In genomic region chrX:19814240-19814639, GRCh38 we compare ENCODE assay signal across 13 cellular contexts.
DNase-seq lines count a peak whose midpoint lies in the region; ATAC-seq and TF ChIP-seq lines count a peak whose summit lies in the region.
"Had no signal": no experiment of that assay in that cellular context is flagged by ENCODE, and none has a peak within 500 bp of the region (broad histone marks: within the 10 kb centered on the region; RNA-seq: fewer than 3 reads in every experiment).

No MANE protein-coding gene starts in this region.

- H3K4me1 Mint-ChIP-seq in IgD-negative memory B cell (peaks cover 6 to 24% (median 12%) of the 10 kb centered on the region in 3 donors), WTC11 (peaks cover 12% of the 10 kb centered on the region)

- H3K4me3 Mint-ChIP-seq in IgD-negative memory B cell (peak overlapping the region in 1 of 4 donors; percentile 20), WTC11 (no peak overlapping the region)
- H3K4me3 Mint-ChIP-seq: type B pancreatic cell had no signal

- H3K36me3 ChIP-seq in mucosa of descending colon (ENCODE audit: low read depth) (no peaks in the 10 kb centered on the region), brain microvascular endothelial cell (replicated peaks) (no peaks in the 10 kb centered on the region)

- H3K4me1 ChIP-seq in mucosa of descending colon (ENCODE audit: low read depth): no peaks in the 10 kb centered on the region

- CTCF ChIA-PET in GM10248 (lab: Yijun Ruan, JAX) (interaction anchor here (1.3 kb wide), 1 partner anchor 10 kb away, joined by 4 read pairs; no protein-coding TSS in a partner anchor), WTC11 (lab: Charles Lee) (no interaction called here)

- intact Hi-C loops in mucosa of descending colon (cut with DNase I, micrococcal nuclease): no loop called here

- H3K9me3 Mint-ChIP-seq in IgD-negative memory B cell (peaks cover 0 to 6% (median 0%) of the 10 kb centered on the region in 3 donors), WTC11 (peaks cover 7% of the 10 kb centered on the region)
- H3K9me3 Mint-ChIP-seq: type B pancreatic cell had no signal

- in situ Hi-C loops in brain microvascular endothelial cell (cut with HindIII; ENCODE audit: low pct_ligation_motif_present, low sequenced_read_pairs): no loop called here

- H3K4me3 ChIP-seq in mucosa of descending colon (no peak overlapping the region), brain microvascular endothelial cell (ENCODE audit: low read depth, low read length) (no peak overlapping the region)

- TF ChIP-seq CTCF in GM10248 (IDR thresholded peaks at IDR 0.05; ENCODE audit: control extremely low read depth, extremely low read depth, low read depth, missing control alignments): peak; percentile 17
- TF ChIP-seq CTCF in WTC11 (IDR thresholded peaks at IDR 0.05): no peak
- no peak for TF ChIP-seq CTCF in mucosa of descending colon (IDR thresholded peaks at IDR 0.05)
- no peak for TF ChIP-seq CTCF in brain microvascular endothelial cell (IDR thresholded peaks at IDR 0.05; ENCODE audit: low read depth, low read length, missing control alignments)

- POLR2A ChIA-PET in GM10248 (lab: Yijun Ruan, JAX) (no interaction called here), WTC11 (lab: Charles Lee) (no interaction called here)

- H3K27me3 Mint-ChIP-seq in IgD-negative memory B cell (no peaks in the 10 kb centered on the region), WTC11 (ENCODE audit: low read depth) (no peaks in the 10 kb centered on the region)
- H3K27me3 Mint-ChIP-seq: type B pancreatic cell had no signal

- H3K27me3 ChIP-seq in brain microvascular endothelial cell (replicated peaks): no peaks in the 10 kb centered on the region

- ATAC-seq in WTC11 (peak; percentile 100), mucosa of descending colon (peak; percentile 36), GM18858 (IDR thresholded peaks at IDR 0.05; ENCODE audit: unreplicated experiment) (no peak)

- DNase-seq in GM10248 (ENCODE audit: extremely low spot score) (no peak), WTC11 (ENCODE audit: low spot score) (peak; percentile 26), mucosa of descending colon (no peak), RKO (ENCODE audit: low spot score) (no peak), brain microvascular endothelial cell (no peak), SHP77 (lab: John Stamatoyannopoulos, UW) (no peak)
- DNase-seq: activated naive CD4-positive, alpha-beta T cell; DMS79; NCI-H1092; NK-92 treated with Interleukin-12 subunit alpha and Interleukin-12 subunit beta, amount 100 ng/mL, for 24 hours had no signal

- H3K27ac ChIP-seq in brain microvascular endothelial cell: no peak overlapping the region

- H3K27ac Mint-ChIP-seq in IgD-negative memory B cell (peak overlapping the region in 2 of 3 donors; percentile 71 to 77), WTC11 (no peak overlapping the region)
- H3K27ac Mint-ChIP-seq: type B pancreatic cell had no signal

- H3K9me3 ChIP-seq in mucosa of descending colon: no peaks in the 10 kb centered on the region

- H3K36me3 Mint-ChIP-seq in IgD-negative memory B cell (peaks cover 7% of the 10 kb centered on the region), WTC11 (no peaks in the 10 kb centered on the region)
- H3K36me3 Mint-ChIP-seq: type B pancreatic cell had no signal

TF ChIP-seq in WTC11, 78 proteins besides CTCF, POLR2A, EP300 and RAD21 (continues in another document):
- TF ChIP-seq OVOL2 (CRISPR knock-in tag; IDR thresholded peaks at IDR 0.05; ENCODE audit: borderline replicate concordance): no peak
- TF ChIP-seq ATF2 (CRISPR knock-in tag; IDR thresholded peaks at IDR 0.05; ENCODE audit: borderline replicate concordance, low read depth): no peak
- no peak for TF ChIP-seq STAT6 (CRISPR knock-in tag; conservative IDR thresholded peaks at IDR 0.05; ENCODE audit: low read depth)
- TF ChIP-seq CREB1 (CRISPR knock-in tag; IDR thresholded peaks at IDR 0.05): no peak
- no peak for TF ChIP-seq ZNF425 (CRISPR knock-in tag; conservative IDR thresholded peaks at IDR 0.05)
- no peak for TF ChIP-seq ZBTB21 (CRISPR knock-in tag; IDR thresholded peaks at IDR 0.05; ENCODE audit: borderline replicate concordance)
- no peak for TF ChIP-seq ZNF416 (CRISPR knock-in tag; IDR thresholded peaks at IDR 0.05)
- TF ChIP-seq NR1H2 (CRISPR knock-in tag; IDR thresholded peaks at IDR 0.05): no peak
- TF ChIP-seq MLX (CRISPR knock-in tag; IDR thresholded peaks at IDR 0.05): no peak
- TF ChIP-seq GRHL2 (CRISPR knock-in tag; IDR thresholded peaks at IDR 0.05; ENCODE audit: insufficient replicate concordance, severe bottlenecking): no peak
- no peak for TF ChIP-seq HMGXB4 (CRISPR knock-in tag; IDR thresholded peaks at IDR 0.05)
- no peak for TF ChIP-seq SP1 (CRISPR knock-in tag; conservative IDR thresholded peaks at IDR 0.05)
